ENCODE assay signal across 2 cellular contexts in the genomic region with DNA sequence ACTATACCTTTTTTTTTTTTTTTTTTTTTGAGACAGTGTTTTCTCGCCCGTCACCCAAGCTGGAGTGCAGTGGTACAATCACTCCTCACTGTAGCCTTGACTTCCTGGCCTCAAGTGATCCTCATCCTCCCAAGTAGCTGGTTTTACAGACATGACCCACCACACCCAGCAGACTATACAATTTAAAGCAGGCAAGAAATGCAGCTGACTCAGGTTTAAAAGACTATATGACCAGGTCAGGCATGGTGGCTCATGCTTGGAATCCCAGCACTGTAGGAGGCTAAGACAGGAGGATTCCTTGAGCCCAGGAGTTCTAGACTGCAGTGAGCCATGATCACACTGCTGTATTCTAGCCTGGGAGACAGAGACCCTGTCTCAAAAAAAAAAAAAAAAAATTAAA.
TF ChIP-seq lines count a peak whose summit lies in the region.

No MANE protein-coding gene starts in this region.

TF ChIP-seq in HepG2, 621 proteins besides CTCF, POLR2A, EP300 and RAD21:
- TF ChIP-seq ZNF468 (CRISPR knock-in tag; IDR thresholded peaks at IDR 0.05), result no peak
- TF ChIP-seq ZNF136 (CRISPR knock-in tag; IDR thresholded peaks at IDR 0.05; ENCODE audit: low read depth), result no peak
- no peak for TF ChIP-seq HIVEP1 (CRISPR knock-in tag; IDR thresholded peaks at IDR 0.05)
- no peak for TF ChIP-seq MLX (CRISPR knock-in tag; IDR thresholded peaks at IDR 0.05)
- no peak for TF ChIP-seq ZNF354B (CRISPR knock-in tag; IDR thresholded peaks at IDR 0.05)
- TF ChIP-seq ZNF124 (CRISPR knock-in tag; IDR thresholded peaks at IDR 0.05), result no peak
- no peak for TF ChIP-seq MLXIP (CRISPR knock-in tag; IDR thresholded peaks at IDR 0.05; ENCODE audit: borderline replicate concordance)
- no peak for TF ChIP-seq ZSCAN29 (CRISPR knock-in tag; conservative IDR thresholded peaks at IDR 0.05)
- TF ChIP-seq MAFF (IDR thresholded peaks at IDR 0.05; ENCODE audit: low read depth, low read length), result peak; percentile 38; the same call in 1 of the 2 replicates
- TF ChIP-seq, protein P1, sequence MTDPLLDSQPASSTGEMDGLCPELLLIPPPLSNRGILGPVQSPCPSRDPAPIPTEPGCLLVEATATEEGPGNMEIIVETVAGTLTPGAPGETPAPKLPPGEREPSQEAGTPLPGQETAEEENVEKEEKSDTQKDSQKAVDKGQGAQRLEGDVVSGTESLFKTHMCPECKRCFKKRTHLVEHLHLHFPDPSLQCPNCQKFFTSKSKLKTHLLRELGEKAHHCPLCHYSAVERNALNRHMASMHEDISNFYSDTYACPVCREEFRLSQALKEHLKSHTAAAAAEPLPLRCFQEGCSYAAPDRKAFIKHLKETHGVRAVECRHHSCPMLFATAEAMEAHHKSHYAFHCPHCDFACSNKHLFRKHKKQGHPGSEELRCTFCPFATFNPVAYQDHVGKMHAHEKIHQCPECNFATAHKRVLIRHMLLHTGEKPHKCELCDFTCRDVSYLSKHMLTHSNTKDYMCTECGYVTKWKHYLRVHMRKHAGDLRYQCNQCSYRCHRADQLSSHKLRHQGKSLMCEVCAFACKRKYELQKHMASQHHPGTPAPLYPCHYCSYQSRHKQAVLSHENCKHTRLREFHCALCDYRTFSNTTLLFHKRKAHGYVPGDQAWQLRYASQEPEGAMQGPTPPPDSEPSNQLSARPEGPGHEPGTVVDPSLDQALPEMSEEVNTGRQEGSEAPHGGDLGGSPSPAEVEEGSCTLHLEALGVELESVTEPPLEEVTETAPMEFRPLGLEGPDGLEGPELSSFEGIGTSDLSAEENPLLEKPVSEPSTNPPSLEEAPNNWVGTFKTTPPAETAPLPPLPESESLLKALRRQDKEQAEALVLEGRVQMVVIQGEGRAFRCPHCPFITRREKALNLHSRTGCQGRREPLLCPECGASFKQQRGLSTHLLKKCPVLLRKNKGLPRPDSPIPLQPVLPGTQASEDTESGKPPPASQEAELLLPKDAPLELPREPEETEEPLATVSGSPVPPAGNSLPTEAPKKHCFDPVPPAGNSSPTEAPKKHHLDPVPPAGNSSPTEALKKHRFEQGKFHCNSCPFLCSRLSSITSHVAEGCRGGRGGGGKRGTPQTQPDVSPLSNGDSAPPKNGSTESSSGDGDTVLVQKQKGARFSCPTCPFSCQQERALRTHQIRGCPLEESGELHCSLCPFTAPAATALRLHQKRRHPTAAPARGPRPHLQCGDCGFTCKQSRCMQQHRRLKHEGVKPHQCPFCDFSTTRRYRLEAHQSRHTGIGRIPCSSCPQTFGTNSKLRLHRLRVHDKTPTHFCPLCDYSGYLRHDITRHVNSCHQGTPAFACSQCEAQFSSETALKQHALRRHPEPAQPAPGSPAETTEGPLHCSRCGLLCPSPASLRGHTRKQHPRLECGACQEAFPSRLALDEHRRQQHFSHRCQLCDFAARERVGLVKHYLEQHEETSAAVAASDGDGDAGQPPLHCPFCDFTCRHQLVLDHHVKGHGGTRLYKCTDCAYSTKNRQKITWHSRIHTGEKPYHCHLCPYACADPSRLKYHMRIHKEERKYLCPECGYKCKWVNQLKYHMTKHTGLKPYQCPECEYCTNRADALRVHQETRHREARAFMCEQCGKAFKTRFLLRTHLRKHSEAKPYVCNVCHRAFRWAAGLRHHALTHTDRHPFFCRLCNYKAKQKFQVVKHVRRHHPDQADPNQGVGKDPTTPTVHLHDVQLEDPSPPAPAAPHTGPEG (CRISPR knock-in tag; IDR thresholded peaks at IDR 0.05), result no peak
- peak in 1 of 2 experiments; percentile 17; a peak in 2 of 4 replicates for TF ChIP-seq MAFK (conservative IDR thresholded peaks at IDR 0.05 in 1 of 2, IDR thresholded peaks at IDR 0.05 in 1 of 2; ENCODE audit: low read length in 2 of 2)
- TF ChIP-seq HES4 (CRISPR knock-in tag; IDR thresholded peaks at IDR 0.05; ENCODE audit: borderline replicate concordance), result no peak

TF ChIP-seq in H1, 55 proteins besides CTCF, POLR2A, EP300 and RAD21:
- no peak for TF ChIP-seq JUND (IDR thresholded peaks at IDR 0.05; ENCODE audit: low read length)
- no peak for TF ChIP-seq CEBPB (IDR thresholded peaks at IDR 0.05; ENCODE audit: low read depth, low read length)
- TF ChIP-seq TAF7 (optimal IDR thresholded peaks at IDR 0.05; ENCODE audit: borderline replicate concordance, low read depth, low read length), result no peak
- no peak for TF ChIP-seq GABPA (IDR thresholded peaks at IDR 0.05; ENCODE audit: borderline replicate concordance, insufficient read depth, low read length)
- TF ChIP-seq SP1 (IDR thresholded peaks at IDR 0.05; ENCODE audit: low read depth, low read length), result no peak
- no peak for TF ChIP-seq NRF1 (IDR thresholded peaks at IDR 0.05; ENCODE audit: low read depth, low read length)
- TF ChIP-seq RBBP5 (IDR thresholded peaks at IDR 0.05; ENCODE audit: borderline replicate concordance, low read depth, low read length), result no peak
- TF ChIP-seq JUN (IDR thresholded peaks at IDR 0.05; ENCODE audit: low read depth, low read length), result no peak
- TF ChIP-seq TCF12 (IDR thresholded peaks at IDR 0.05; ENCODE audit: low read depth, low read length), result no peak
- TF ChIP-seq RNF2 (IDR thresholded peaks at IDR 0.05; ENCODE audit: borderline replicate concordance, low read depth, low read length, missing control alignments, poor library complexity, severe bottlenecking), result no peak
- no peak for TF ChIP-seq CBX5 (IDR thresholded peaks at IDR 0.05; ENCODE audit: low read depth, low read length)
- TF ChIP-seq, protein P2, sequence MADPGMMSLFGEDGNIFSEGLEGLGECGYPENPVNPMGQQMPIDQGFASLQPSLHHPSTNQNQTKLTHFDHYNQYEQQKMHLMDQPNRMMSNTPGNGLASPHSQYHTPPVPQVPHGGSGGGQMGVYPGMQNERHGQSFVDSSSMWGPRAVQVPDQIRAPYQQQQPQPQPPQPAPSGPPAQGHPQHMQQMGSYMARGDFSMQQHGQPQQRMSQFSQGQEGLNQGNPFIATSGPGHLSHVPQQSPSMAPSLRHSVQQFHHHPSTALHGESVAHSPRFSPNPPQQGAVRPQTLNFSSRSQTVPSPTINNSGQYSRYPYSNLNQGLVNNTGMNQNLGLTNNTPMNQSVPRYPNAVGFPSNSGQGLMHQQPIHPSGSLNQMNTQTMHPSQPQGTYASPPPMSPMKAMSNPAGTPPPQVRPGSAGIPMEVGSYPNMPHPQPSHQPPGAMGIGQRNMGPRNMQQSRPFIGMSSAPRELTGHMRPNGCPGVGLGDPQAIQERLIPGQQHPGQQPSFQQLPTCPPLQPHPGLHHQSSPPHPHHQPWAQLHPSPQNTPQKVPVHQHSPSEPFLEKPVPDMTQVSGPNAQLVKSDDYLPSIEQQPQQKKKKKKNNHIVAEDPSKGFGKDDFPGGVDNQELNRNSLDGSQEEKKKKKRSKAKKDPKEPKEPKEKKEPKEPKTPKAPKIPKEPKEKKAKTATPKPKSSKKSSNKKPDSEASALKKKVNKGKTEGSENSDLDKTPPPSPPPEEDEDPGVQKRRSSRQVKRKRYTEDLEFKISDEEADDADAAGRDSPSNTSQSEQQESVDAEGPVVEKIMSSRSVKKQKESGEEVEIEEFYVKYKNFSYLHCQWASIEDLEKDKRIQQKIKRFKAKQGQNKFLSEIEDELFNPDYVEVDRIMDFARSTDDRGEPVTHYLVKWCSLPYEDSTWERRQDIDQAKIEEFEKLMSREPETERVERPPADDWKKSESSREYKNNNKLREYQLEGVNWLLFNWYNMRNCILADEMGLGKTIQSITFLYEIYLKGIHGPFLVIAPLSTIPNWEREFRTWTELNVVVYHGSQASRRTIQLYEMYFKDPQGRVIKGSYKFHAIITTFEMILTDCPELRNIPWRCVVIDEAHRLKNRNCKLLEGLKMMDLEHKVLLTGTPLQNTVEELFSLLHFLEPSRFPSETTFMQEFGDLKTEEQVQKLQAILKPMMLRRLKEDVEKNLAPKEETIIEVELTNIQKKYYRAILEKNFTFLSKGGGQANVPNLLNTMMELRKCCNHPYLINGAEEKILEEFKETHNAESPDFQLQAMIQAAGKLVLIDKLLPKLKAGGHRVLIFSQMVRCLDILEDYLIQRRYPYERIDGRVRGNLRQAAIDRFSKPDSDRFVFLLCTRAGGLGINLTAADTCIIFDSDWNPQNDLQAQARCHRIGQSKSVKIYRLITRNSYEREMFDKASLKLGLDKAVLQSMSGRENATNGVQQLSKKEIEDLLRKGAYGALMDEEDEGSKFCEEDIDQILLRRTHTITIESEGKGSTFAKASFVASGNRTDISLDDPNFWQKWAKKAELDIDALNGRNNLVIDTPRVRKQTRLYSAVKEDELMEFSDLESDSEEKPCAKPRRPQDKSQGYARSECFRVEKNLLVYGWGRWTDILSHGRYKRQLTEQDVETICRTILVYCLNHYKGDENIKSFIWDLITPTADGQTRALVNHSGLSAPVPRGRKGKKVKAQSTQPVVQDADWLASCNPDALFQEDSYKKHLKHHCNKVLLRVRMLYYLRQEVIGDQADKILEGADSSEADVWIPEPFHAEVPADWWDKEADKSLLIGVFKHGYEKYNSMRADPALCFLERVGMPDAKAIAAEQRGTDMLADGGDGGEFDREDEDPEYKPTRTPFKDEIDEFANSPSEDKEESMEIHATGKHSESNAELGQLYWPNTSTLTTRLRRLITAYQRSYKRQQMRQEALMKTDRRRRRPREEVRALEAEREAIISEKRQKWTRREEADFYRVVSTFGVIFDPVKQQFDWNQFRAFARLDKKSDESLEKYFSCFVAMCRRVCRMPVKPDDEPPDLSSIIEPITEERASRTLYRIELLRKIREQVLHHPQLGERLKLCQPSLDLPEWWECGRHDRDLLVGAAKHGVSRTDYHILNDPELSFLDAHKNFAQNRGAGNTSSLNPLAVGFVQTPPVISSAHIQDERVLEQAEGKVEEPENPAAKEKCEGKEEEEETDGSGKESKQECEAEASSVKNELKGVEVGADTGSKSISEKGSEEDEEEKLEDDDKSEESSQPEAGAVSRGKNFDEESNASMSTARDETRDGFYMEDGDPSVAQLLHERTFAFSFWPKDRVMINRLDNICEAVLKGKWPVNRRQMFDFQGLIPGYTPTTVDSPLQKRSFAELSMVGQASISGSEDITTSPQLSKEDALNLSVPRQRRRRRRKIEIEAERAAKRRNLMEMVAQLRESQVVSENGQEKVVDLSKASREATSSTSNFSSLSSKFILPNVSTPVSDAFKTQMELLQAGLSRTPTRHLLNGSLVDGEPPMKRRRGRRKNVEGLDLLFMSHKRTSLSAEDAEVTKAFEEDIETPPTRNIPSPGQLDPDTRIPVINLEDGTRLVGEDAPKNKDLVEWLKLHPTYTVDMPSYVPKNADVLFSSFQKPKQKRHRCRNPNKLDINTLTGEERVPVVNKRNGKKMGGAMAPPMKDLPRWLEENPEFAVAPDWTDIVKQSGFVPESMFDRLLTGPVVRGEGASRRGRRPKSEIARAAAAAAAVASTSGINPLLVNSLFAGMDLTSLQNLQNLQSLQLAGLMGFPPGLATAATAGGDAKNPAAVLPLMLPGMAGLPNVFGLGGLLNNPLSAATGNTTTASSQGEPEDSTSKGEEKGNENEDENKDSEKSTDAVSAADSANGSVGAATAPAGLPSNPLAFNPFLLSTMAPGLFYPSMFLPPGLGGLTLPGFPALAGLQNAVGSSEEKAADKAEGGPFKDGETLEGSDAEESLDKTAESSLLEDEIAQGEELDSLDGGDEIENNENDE (IDR thresholded peaks at IDR 0.05; ENCODE audit: insufficient replicate concordance, low read length), result no peak
- no peak for TF ChIP-seq GTF2F1 (IDR thresholded peaks at IDR 0.05; ENCODE audit: borderline replicate concordance, low read depth, low read length)
- TF ChIP-seq POU5F1 (IDR thresholded peaks at IDR 0.05; ENCODE audit: low read depth, low read length), result no peak
- TF ChIP-seq, protein P3, sequence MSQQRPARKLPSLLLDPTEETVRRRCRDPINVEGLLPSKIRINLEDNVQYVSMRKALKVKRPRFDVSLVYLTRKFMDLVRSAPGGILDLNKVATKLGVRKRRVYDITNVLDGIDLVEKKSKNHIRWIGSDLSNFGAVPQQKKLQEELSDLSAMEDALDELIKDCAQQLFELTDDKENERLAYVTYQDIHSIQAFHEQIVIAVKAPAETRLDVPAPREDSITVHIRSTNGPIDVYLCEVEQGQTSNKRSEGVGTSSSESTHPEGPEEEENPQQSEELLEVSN (IDR thresholded peaks at IDR 0.05), result no peak
- no peak for TF ChIP-seq CHD2 (IDR thresholded peaks at IDR 0.05; ENCODE audit: low read length)
- TF ChIP-seq TEAD4 (IDR thresholded peaks at IDR 0.05; ENCODE audit: low read depth, low read length), result no peak
- TF ChIP-seq TBP (IDR thresholded peaks at IDR 0.05; ENCODE audit: low read depth, low read length), result no peak
